In genomic region chrX:68749426-68749825, GRCh38 we compare ENCODE assay signal across 1 cellular context.
TF ChIP-seq lines count a peak whose summit lies in the region.

No MANE protein-coding gene starts in this region.

TF ChIP-seq in A549, 52 proteins besides CTCF, POLR2A, EP300 and RAD21 (continued from another document):
- TF ChIP-seq HMGXB4 (CRISPR knock-in tag; IDR thresholded peaks at IDR 0.05; ENCODE audit: borderline replicate concordance) (no peak), E2F6 (IDR thresholded peaks at IDR 0.05; ENCODE audit: borderline replicate concordance, low read depth) (no peak)
